13 cellular contexts compared by ENCODE assay signal in genomic region chr13:40787062-40787461, GRCh38. TPM values are rescaled to one million over a fixed set of nuclear protein-coding genes. Genes with fewer than 3 reads are reported as not detected.
DNase-seq lines count a peak whose midpoint lies in the region; ATAC-seq and TF ChIP-seq lines count a peak whose summit lies in the region.
"Had no signal": no experiment of that assay in that cellular context is flagged by ENCODE, and none has a peak within 500 bp of the region (broad histone marks: within the 10 kb centered on the region; RNA-seq: fewer than 3 reads in every experiment).

No MANE protein-coding gene starts in this region.

- no peak for DNase-seq in CD4-positive, alpha-beta T cell
- DNase-seq in LHCN-M2 (ENCODE audit: low read depth) (peak; percentile 32), astrocyte of the hippocampus (ENCODE audit: low read depth, low spot score) (peak; percentile 9), HEK293T (ENCODE audit: extremely low spot score) (no peak), middle frontal gyrus (ENCODE audit: extremely low spot score, low spot score) (no peak), NCI-H82 treated with DMSO at 0.1 percent for 48 hours (lab: John Stamatoyannopoulos, UW; ENCODE audit: unreplicated experiment) (no peak)
- DNase-seq: activated T-cell treated with anti-CD3 and anti-CD28 coated beads, Interleukin-2, amount 50 U/mL, for 4 hours; gastrocnemius medialis; NCI-H187 treated with DMSO at 0.1 percent for 48 hours; psoas muscle; upper lobe of left lung had no signal

- H3K4me3 Mint-ChIP-seq in CD4-positive, alpha-beta T cell = peak overlapping the region; percentile 71
- H3K4me3 Mint-ChIP-seq: activated T-cell treated with anti-CD3 and anti-CD28 coated beads, Interleukin-2, amount 50 U/mL, for 4 hours had no signal

- H3K27me3 ChIP-seq in CD4-positive, alpha-beta T cell (ENCODE audit: control insufficient read depth, insufficient read depth, low read length) = no peaks in the 10 kb centered on the region
- H3K27me3 ChIP-seq in mucosa of rectum (ENCODE audit: control insufficient read depth in 2 of 2, insufficient read depth in 2 of 2, low read length in 2 of 2) = no peaks in the 10 kb centered on the region
- H3K27me3 ChIP-seq: gastrocnemius medialis, upper lobe of left lung had no signal

- H3K9me3 ChIP-seq in CD4-positive, alpha-beta T cell (ENCODE audit: control insufficient read depth, low read length) = no peaks in the 10 kb centered on the region
- no peaks in the 10 kb centered on the region for H3K9me3 ChIP-seq in mucosa of rectum (ENCODE audit: control insufficient read depth in 2 of 2, low read length in 2 of 2)
- H3K9me3 ChIP-seq: gastrocnemius medialis, psoas muscle, upper lobe of left lung had no signal

- H3K27ac ChIP-seq in CD4-positive, alpha-beta T cell (ENCODE audit: low read depth, low read length) = no peak overlapping the region
- peak overlapping the region; percentile 44 to 58 for H3K27ac ChIP-seq in mucosa of rectum (ENCODE audit: low read depth in 2 of 2, low read length in 2 of 2)
- H3K27ac ChIP-seq: gastrocnemius medialis, psoas muscle, upper lobe of left lung had no signal

- intact Hi-C loops in CD4-positive, alpha-beta T cell (cut with DNase I, micrococcal nuclease) = loop anchor here in 1 of 2 experiments (5.0 kb wide), 1 partner anchor 130 kb away; no protein-coding TSS in a partner anchor

- no peaks in the 10 kb centered on the region for H3K36me3 Mint-ChIP-seq in CD4-positive, alpha-beta T cell (ENCODE audit: low read depth)

- no peak for TF ChIP-seq CTCF in CD4-positive, alpha-beta T cell (IDR thresholded peaks at IDR 0.05)

- peaks cover 0 to 2% of the 10 kb centered on the region in 2 donors for H3K4me1 ChIP-seq in mucosa of rectum (ENCODE audit: control insufficient read depth in 2 of 2, insufficient read depth in 2 of 2, low read length in 2 of 2)

- CTCF ChIA-PET in CD4-positive, alpha-beta T cell (lab: Charles Lee) = interaction anchor here (1.5 kb wide), 1 partner anchor 10 kb away, joined by 4 read pairs; no protein-coding TSS in a partner anchor
- CTCF ChIA-PET in HEK293T (lab: Yijun Ruan, JAX) = interaction anchor here (1.2 to 1.3 kb wide), 2 partner anchors 10 to 267 kb away, joined by 4 to 9 read pairs; no protein-coding TSS in a partner anchor

- H3K36me3 ChIP-seq in mucosa of rectum (ENCODE audit: control insufficient read depth in 2 of 2, insufficient read depth in 2 of 2, low read length in 2 of 2) = no peaks in the 10 kb centered on the region
- H3K36me3 ChIP-seq: gastrocnemius medialis, upper lobe of left lung had no signal

- POLR2A ChIA-PET in CD4-positive, alpha-beta T cell (lab: Charles Lee) = interaction anchor here (1.6 kb wide), 1 partner anchor 10 kb away, joined by 9 read pairs; no protein-coding TSS in a partner anchor
- POLR2A ChIA-PET in HEK293T (lab: Yijun Ruan, JAX) = no interaction called here

- H3K4me1 Mint-ChIP-seq in CD4-positive, alpha-beta T cell (ENCODE audit: low read depth) = peaks cover 14% of the 10 kb centered on the region

- peak overlapping the region; percentile 42 for H3K27ac Mint-ChIP-seq in CD4-positive, alpha-beta T cell

- no peak for ATAC-seq in CD4-positive, alpha-beta T cell (ENCODE audit: poor library complexity)
- ATAC-seq in GM18868 (IDR thresholded peaks at IDR 0.05; ENCODE audit: unreplicated experiment) = no peak
- ATAC-seq: activated T-cell treated with anti-CD3 and anti-CD28 coated beads, Interleukin-2, amount 50 U/mL, for 4 hours; gastrocnemius medialis had no signal

- H3K9me3 Mint-ChIP-seq in CD4-positive, alpha-beta T cell = no peaks in the 10 kb centered on the region
- H3K9me3 Mint-ChIP-seq: activated T-cell treated with anti-CD3 and anti-CD28 coated beads, Interleukin-2, amount 50 U/mL, for 4 hours had no signal

- no peak overlapping the region for H3K9ac ChIP-seq in mucosa of rectum (ENCODE audit: low read depth in 1 of 2, low read length in 2 of 2)

- no peak overlapping the region for H3K4me3 ChIP-seq in mucosa of rectum (ENCODE audit: low read length in 2 of 2)
- H3K4me3 ChIP-seq: gastrocnemius medialis, psoas muscle, upper lobe of left lung had no signal

- no peaks in the 10 kb centered on the region for H3K27me3 Mint-ChIP-seq in CD4-positive, alpha-beta T cell

TF ChIP-seq in HEK293T, 16 proteins besides CTCF, POLR2A, EP300 and RAD21:
- TF ChIP-seq TARDBP (IDR thresholded peaks at IDR 0.05) (no peak), FOXA1 (IDR thresholded peaks at IDR 0.05) (no peak), CTBP1 (IDR thresholded peaks at IDR 0.05; ENCODE audit: borderline replicate concordance) (no peak), SUZ12 (IDR thresholded peaks at IDR 0.05) (no peak), BHLHE40 (IDR thresholded peaks at IDR 0.05; ENCODE audit: borderline replicate concordance) (no peak), FOXM1 (IDR thresholded peaks at IDR 0.05; ENCODE audit: borderline replicate concordance) (no peak), HDGF (IDR thresholded peaks at IDR 0.05; ENCODE audit: borderline replicate concordance) (no peak), FOXK2 (IDR thresholded peaks at IDR 0.05) (no peak), ELF4 (IDR thresholded peaks at IDR 0.05) (no peak), NFRKB (IDR thresholded peaks at IDR 0.05) (no peak), ZNF384 (IDR thresholded peaks at IDR 0.05) (no peak), L3MBTL2 (conservative IDR thresholded peaks at IDR 0.05) (no peak)
- TF ChIP-seq, protein P1, sequence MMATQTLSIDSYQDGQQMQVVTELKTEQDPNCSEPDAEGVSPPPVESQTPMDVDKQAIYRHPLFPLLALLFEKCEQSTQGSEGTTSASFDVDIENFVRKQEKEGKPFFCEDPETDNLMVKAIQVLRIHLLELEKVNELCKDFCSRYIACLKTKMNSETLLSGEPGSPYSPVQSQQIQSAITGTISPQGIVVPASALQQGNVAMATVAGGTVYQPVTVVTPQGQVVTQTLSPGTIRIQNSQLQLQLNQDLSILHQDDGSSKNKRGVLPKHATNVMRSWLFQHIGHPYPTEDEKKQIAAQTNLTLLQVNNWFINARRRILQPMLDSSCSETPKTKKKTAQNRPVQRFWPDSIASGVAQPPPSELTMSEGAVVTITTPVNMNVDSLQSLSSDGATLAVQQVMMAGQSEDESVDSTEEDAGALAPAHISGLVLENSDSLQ (IDR thresholded peaks at IDR 0.05) = no peak

RNA-seq across cellular contexts. Expression of gene SLC25A15, which starts 2.3 kb away (rescaled TPM):
- 1 to 10 TPM; 2.1 to 2.2 TPM for total RNA-seq in CD4-positive, alpha-beta T cell
- 32.9 and 33.9 TPM in 2 replicates for total RNA-seq in LHCN-M2 (2014; rRNA removed)
- polyA plus RNA-seq in LHCN-M2 (2012) = 10.4 TPM

RNA-seq across cellular contexts. Expression of gene MRPS31, which starts 16.1 kb away (rescaled TPM):
- 1 to 10 TPM; 8.3 to 9.5 TPM for total RNA-seq in CD4-positive, alpha-beta T cell
- total RNA-seq in LHCN-M2 (2014; rRNA removed) = 16.5 and 22.1 TPM in 2 replicates
- polyA plus RNA-seq in LHCN-M2 (2012) = 8.5 TPM

Comparison
In these comparisons a context has a peak if more than half of its experiments do, and no peak if none do; other contexts are left out.
1. DNase-seq: peak in LHCN-M2 (single experiment) and astrocyte of the hippocampus (single experiment); none in CD4-positive, alpha-beta T cell (0 of 10), HEK293T (single experiment), middle frontal gyrus (single experiment) and NCI-H82 treated with DMSO at 0.1 percent for 48 hours (single experiment).
2. RNA of gene SLC25A15, which starts 2.3 kb away (total RNA-seq): 32.9 to 33.9 TPM in LHCN-M2; 2.1 to 2.2 TPM in CD4-positive, alpha-beta T cell; every median in the first group is over 10 times any median in the second.